In genomic region chr15:87712211-87712610, GRCh38 we compare ENCODE assay signal across 20 cellular contexts.
"Had no signal": no experiment of that assay in that cellular context is flagged by ENCODE, and none has a peak within 500 bp of the region (broad histone marks: within the 10 kb centered on the region; RNA-seq: fewer than 3 reads in every experiment).

No MANE protein-coding gene starts in this region.

- H3K4me3 ChIP-seq: heart left ventricle, psoas muscle, right lobe of liver, tibial artery, upper lobe of left lung, vagina had no signal

- H3K9me3 ChIP-seq: heart left ventricle, psoas muscle, right lobe of liver, tibial artery, upper lobe of left lung, vagina had no signal

- H3K9me3 Mint-ChIP-seq: endodermal cell; nephron progenitor cell; stimulated activated effector memory CD8-positive, alpha-beta T cell treated with anti-CD3 and anti-CD28 coated beads, Interleukin-12 subunit alpha, Interleukin-12 subunit beta, amount 100 ng/mL, for 72 hours; stimulated activated naive CD8-positive, alpha-beta T cell treated with anti-CD3 and anti-CD28 coated beads, Interleukin-15, Interleukin-2, amounts not matched to agents 100 ng/mL and 50 ng/mL, for 24 hours had no signal

- H3K36me3 Mint-ChIP-seq: naive B cell; stimulated activated effector memory CD8-positive, alpha-beta T cell treated with anti-CD3 and anti-CD28 coated beads, Interleukin-12 subunit alpha, Interleukin-12 subunit beta, amount 100 ng/mL, for 72 hours had no signal

- H3K27me3 Mint-ChIP-seq: naive B cell; stimulated activated naive CD8-positive, alpha-beta T cell treated with anti-CD3 and anti-CD28 coated beads, Interleukin-15, Interleukin-2, amounts not matched to agents 100 ng/mL and 50 ng/mL, for 24 hours had no signal

- H3K27ac Mint-ChIP-seq: endodermal cell; naive B cell; nephron progenitor cell; stimulated activated effector memory CD8-positive, alpha-beta T cell treated with anti-CD3 and anti-CD28 coated beads, Interleukin-12 subunit alpha, Interleukin-12 subunit beta, amount 100 ng/mL, for 72 hours; stimulated activated naive CD8-positive, alpha-beta T cell treated with anti-CD3 and anti-CD28 coated beads, Interleukin-15, Interleukin-2, amounts not matched to agents 100 ng/mL and 50 ng/mL, for 24 hours had no signal

- H3K4me1 ChIP-seq: psoas muscle, right lobe of liver, tibial artery, vagina had no signal

- DNase-seq: effector CD4-positive, alpha-beta T cell; endodermal cell; erythroblast; foreskin melanocyte; heart left ventricle; hippocampal formation; kidney glomerular epithelial cell; mesendoderm; naive B cell; nephron progenitor cell; psoas muscle; retina; right lobe of liver; stimulated activated CD4-positive, alpha-beta T cell treated with anti-CD3 and anti-CD28 coated beads, Interleukin-4, amount 100 ng/mL, for 1 hour; stimulated activated CD8-positive, alpha-beta memory T cell treated with anti-CD3 and anti-CD28 coated beads, Interleukin-4, amount 100 ng/mL, for 48 hours; tibial artery; upper lobe of left lung had no signal

- H3K27me3 ChIP-seq: heart left ventricle, right lobe of liver, tibial artery, upper lobe of left lung, vagina had no signal

- H3K36me3 ChIP-seq: heart left ventricle, right lobe of liver, tibial artery, upper lobe of left lung, vagina had no signal

- ATAC-seq: heart left ventricle; psoas muscle; right lobe of liver; stimulated activated effector memory CD8-positive, alpha-beta T cell treated with anti-CD3 and anti-CD28 coated beads, Interleukin-12 subunit alpha, Interleukin-12 subunit beta, amount 100 ng/mL, for 72 hours had no signal

- H3K4me1 Mint-ChIP-seq: naive B cell; stimulated activated effector memory CD8-positive, alpha-beta T cell treated with anti-CD3 and anti-CD28 coated beads, Interleukin-12 subunit alpha, Interleukin-12 subunit beta, amount 100 ng/mL, for 72 hours had no signal

- H3K4me3 Mint-ChIP-seq: endodermal cell; naive B cell; nephron progenitor cell; stimulated activated effector memory CD8-positive, alpha-beta T cell treated with anti-CD3 and anti-CD28 coated beads, Interleukin-12 subunit alpha, Interleukin-12 subunit beta, amount 100 ng/mL, for 72 hours; stimulated activated naive CD8-positive, alpha-beta T cell treated with anti-CD3 and anti-CD28 coated beads, Interleukin-15, Interleukin-2, amounts not matched to agents 100 ng/mL and 50 ng/mL, for 24 hours had no signal
